8 cellular contexts compared by ENCODE assay signal in genomic region chr19:48325265-48325910, GRCh38. TPM values are rescaled to one million over a fixed set of nuclear protein-coding genes. Genes with fewer than 3 reads are reported as not detected.
DNase-seq lines count a peak whose midpoint lies in the region; ATAC-seq and TF ChIP-seq lines count a peak whose summit lies in the region.

Gene EMP3 (plus strand): TSS chr19:48325552. CDS start chr19:48326845, 1,293 bp downstream.

- H3K27me3 ChIP-seq in neuronal stem cell (ENCODE audit: control insufficient read depth in 3 of 3, insufficient read depth in 3 of 3, low read depth in 1 of 3, low read length in 3 of 3), result no peaks in the 10 kb centered on the region
- no peaks in the 10 kb centered on the region for H3K27me3 ChIP-seq in suprapubic skin

- H3K9me3 Mint-ChIP-seq in activated T-helper 1 cell treated with anti-CD3 and anti-CD28 coated beads, Interleukin-12 subunit alpha, Interleukin-12 subunit beta, Interleukin-2, Interleukin-4 antibody, amounts not matched to agents 30 ng/mL and 10 ng/mL and 1 ng/mL, durations not matched to agents 14 hours and 24 hours and 36 hours, result peaks cover 3% of the 10 kb centered on the region

- peaks cover 90% of the 10 kb centered on the region for H3K4me1 Mint-ChIP-seq in activated T-helper 1 cell treated with anti-CD3 and anti-CD28 coated beads, Interleukin-12 subunit alpha, Interleukin-12 subunit beta, Interleukin-2, Interleukin-4 antibody, amounts not matched to agents 30 ng/mL and 10 ng/mL and 1 ng/mL, durations not matched to agents 14 hours and 24 hours and 36 hours (ENCODE audit: low read depth)

- H3K79me1 ChIP-seq in neuronal stem cell (ENCODE audit: low read depth, low read length), result no peaks in the 10 kb centered on the region

- H2BK120ac ChIP-seq in neuronal stem cell (ENCODE audit: low read depth, low read length), result peak within 1 kb of the TSS; percentile 14

- no peak for TF ChIP-seq EP300 in suprapubic skin (IDR thresholded peaks at IDR 0.05)

- peaks cover 35% of the 10 kb centered on the region for H3K36me3 Mint-ChIP-seq in activated T-helper 1 cell treated with anti-CD3 and anti-CD28 coated beads, Interleukin-12 subunit alpha, Interleukin-12 subunit beta, Interleukin-2, Interleukin-4 antibody, amounts not matched to agents 30 ng/mL and 10 ng/mL and 1 ng/mL, durations not matched to agents 14 hours and 24 hours and 36 hours (ENCODE audit: low read depth)

- H3K4me1 ChIP-seq in neuronal stem cell (ENCODE audit: control insufficient read depth in 2 of 2, insufficient read depth in 1 of 2, low read depth in 1 of 2, low read length in 2 of 2) (peaks cover 6 to 14% of the 10 kb centered on the region in 2 donors), suprapubic skin (peaks cover 80% of the 10 kb centered on the region)

- no peak for ATAC-seq in HG03108 (IDR thresholded peaks at IDR 0.05; ENCODE audit: unreplicated experiment)

- peak within 1 kb of the TSS; percentile 91 for H2AFZ ChIP-seq in neuronal stem cell (ENCODE audit: low read length)

- H3K4ac ChIP-seq in neuronal stem cell (ENCODE audit: low read length), result no peak within 1 kb of the TSS

- no peak within 1 kb of the TSS for H4K8ac ChIP-seq in neuronal stem cell (ENCODE audit: low read depth, low read length)

- no peaks in the 10 kb centered on the region for H3K36me3 ChIP-seq in neuronal stem cell (replicated peaks in 1 of 2; ENCODE audit: control insufficient read depth in 2 of 2, insufficient read depth in 2 of 2, low read length in 2 of 2)
- H3K36me3 ChIP-seq in suprapubic skin, result peaks cover 2% of the 10 kb centered on the region

- H3K9me3 ChIP-seq in neuronal stem cell (replicated peaks in 1 of 2; ENCODE audit: control insufficient read depth in 2 of 2, insufficient read depth in 1 of 2, low read depth in 1 of 2, low read length in 2 of 2) (peaks cover 0 to 5% of the 10 kb centered on the region in 2 donors), suprapubic skin (no peaks in the 10 kb centered on the region)

- peak within 1 kb of the TSS; percentile 89 for H3K18ac ChIP-seq in neuronal stem cell (ENCODE audit: low read length)

- no peaks in the 10 kb centered on the region for H3K27me3 Mint-ChIP-seq in activated T-helper 1 cell treated with anti-CD3 and anti-CD28 coated beads, Interleukin-12 subunit alpha, Interleukin-12 subunit beta, Interleukin-2, Interleukin-4 antibody, amounts not matched to agents 30 ng/mL and 10 ng/mL and 1 ng/mL, durations not matched to agents 14 hours and 24 hours and 36 hours (ENCODE audit: insufficient read depth)

- intact Hi-C loops in activated T-helper 1 cell treated with anti-CD3 and anti-CD28 coated beads, Interleukin-12 subunit alpha, Interleukin-12 subunit beta, Interleukin-2, Interleukin-4 antibody, amounts not matched to agents 30 ng/mL and 10 ng/mL and 1 ng/mL, durations not matched to agents 14 hours and 24 hours and 36 hours (cut with micrococcal nuclease), result loop anchor here (5.0 to 10.0 kb wide), 4 partner anchors 389 to 721 kb away; partner anchors contain the start of genes BICRA, GYS1, MAMSTR and PPP1R15A

- H2AK5ac ChIP-seq in neuronal stem cell (ENCODE audit: low read depth, low read length), result peak within 1 kb of the TSS; percentile 36

- no peak for TF ChIP-seq CTCF in fibroblast of pulmonary artery (IDR thresholded peaks at IDR 0.05; ENCODE audit: low read length, missing control alignments)
- TF ChIP-seq CTCF in suprapubic skin (IDR thresholded peaks at IDR 0.05), result no peak

- H4K91ac ChIP-seq in neuronal stem cell (ENCODE audit: low read depth, low read length, poor library complexity), result no peak within 1 kb of the TSS

- H3K27ac ChIP-seq in neuronal stem cell (replicated peaks; ENCODE audit: low read length) (peak within 1 kb of the TSS; percentile 70), suprapubic skin (peak within 1 kb of the TSS; percentile 92)

- H2BK12ac ChIP-seq in neuronal stem cell (ENCODE audit: low read length), result no peak within 1 kb of the TSS

- H2BK5ac ChIP-seq in neuronal stem cell (ENCODE audit: low read length), result peak within 1 kb of the TSS; percentile 72

- peak within 1 kb of the TSS; percentile 89 for H3K4me3 Mint-ChIP-seq in activated T-helper 1 cell treated with anti-CD3 and anti-CD28 coated beads, Interleukin-12 subunit alpha, Interleukin-12 subunit beta, Interleukin-2, Interleukin-4 antibody, amounts not matched to agents 30 ng/mL and 10 ng/mL and 1 ng/mL, durations not matched to agents 14 hours and 24 hours and 36 hours

- no peak within 1 kb of the TSS for H3K23ac ChIP-seq in neuronal stem cell (ENCODE audit: low read depth, low read length, poor library complexity)

- no peak within 1 kb of the TSS for H3K9ac ChIP-seq in neuronal stem cell (ENCODE audit: low read depth, low read length, poor library complexity)

- peak within 1 kb of the TSS; percentile 92 for H3K4me3 ChIP-seq in fibroblast of pulmonary artery (replicated peaks; ENCODE audit: low read depth, low read length)
- H3K4me3 ChIP-seq in neuronal stem cell (ENCODE audit: low read length in 2 of 2), result peak within 1 kb of the TSS; percentile 19 to 58
- H3K4me3 ChIP-seq in suprapubic skin, result peak within 1 kb of the TSS; percentile 58

- no CpG with 5 or more reads among the region's 22 CpGs for WGBS in neuronal stem cell (ENCODE audit: extremely low coverage in 2 of 2, insufficient read length in 2 of 2, insufficient replicate concordance in 1 of 2), 2 donors
- 2% methylated on average over 22 of the region's 22 CpGs for WGBS in suprapubic skin

- peak within 1 kb of the TSS; percentile 56 for H3K4me2 ChIP-seq in neuronal stem cell (ENCODE audit: insufficient read depth, low read length, poor library complexity, severe bottlenecking)

- peak within 1 kb of the TSS; percentile 91 for H3K27ac Mint-ChIP-seq in activated T-helper 1 cell treated with anti-CD3 and anti-CD28 coated beads, Interleukin-12 subunit alpha, Interleukin-12 subunit beta, Interleukin-2, Interleukin-4 antibody, amounts not matched to agents 30 ng/mL and 10 ng/mL and 1 ng/mL, durations not matched to agents 14 hours and 24 hours and 36 hours

- peak in 1 of 2 donors; percentile 79 for TF ChIP-seq POLR2A in suprapubic skin (IDR thresholded peaks at IDR 0.05)

- peak within 1 kb of the TSS; percentile 1 for H2BK15ac ChIP-seq in neuronal stem cell (ENCODE audit: low read length)

- H3K14ac ChIP-seq in neuronal stem cell (ENCODE audit: low read length), result no peak within 1 kb of the TSS

- DNase-seq in NCI-H446 (lab: John Stamatoyannopoulos, UW), result peak; percentile 19 to 53
- no peak for DNase-seq in NCI-H446 treated with DMSO at 0.1 percent for 48 hours (lab: John Stamatoyannopoulos, UW)
- peak; percentile 96 for DNase-seq in RPMI7951 (ENCODE audit: low read depth)
- DNase-seq in activated T-helper 1 cell treated with anti-CD3 and anti-CD28 coated beads, Interleukin-12 subunit alpha, Interleukin-12 subunit beta, Interleukin-2, Interleukin-4 antibody, amounts not matched to agents 30 ng/mL and 10 ng/mL and 1 ng/mL, durations not matched to agents 14 hours and 24 hours and 36 hours (ENCODE audit: low spot score), result peak; percentile 81
- peak; percentile 94 for DNase-seq in fibroblast of pulmonary artery (ENCODE audit: low read depth)
- peak; percentile 54 for DNase-seq in neuronal stem cell (ENCODE audit: low spot score)
- DNase-seq in suprapubic skin (ENCODE audit: low spot score in 2 of 2), result peak; percentile 92

RNA-seq across cellular contexts. Expression of gene EMP3, which starts in this region (rescaled TPM):
- total RNA-seq in RPMI7951 (2014; rRNA removed; shearing (Covaris generic)), result 246 and 286 TPM in 2 replicates
- 249 and 253 TPM in 2 replicates for total RNA-seq in activated T-helper 1 cell treated with anti-CD3 and anti-CD28 coated beads, Interleukin-12 subunit alpha, Interleukin-12 subunit beta, Interleukin-2, Interleukin-4 antibody, amounts not matched to agents 30 ng/mL and 10 ng/mL and 1 ng/mL, durations not matched to agents 14 hours and 24 hours and 36 hours
- polyA plus RNA-seq in neuronal stem cell (2013, experiment 1 of 2), result 45.0 TPM
- polyA plus RNA-seq in neuronal stem cell (2013, experiment 2 of 2), result 46.0 TPM
- total RNA-seq in suprapubic skin, result 10 to 100 TPM in 3 of 4 donors, 1 to 10 TPM in 1; 9.3 to 22.5 (median 13.2) TPM

Comparison
In these comparisons a context has a peak if more than half of its experiments do, and no peak if none do; other contexts are left out.
1. RNA of gene EMP3 (total RNA-seq): 249 to 253 TPM in activated T-helper 1 cell treated with anti-CD3 and anti-CD28 coated beads, Interleukin-12 subunit alpha, Interleukin-12 subunit beta, Interleukin-2, Interleukin-4 antibody, amounts not matched to agents 30 ng/mL and 10 ng/mL and 1 ng/mL, durations not matched to agents 14 hours and 24 hours and 36 hours and 246 to 286 TPM in RPMI7951; 9.3 to 22.5 TPM in suprapubic skin; every median in the first group is over 10 times any median in the second.
2. H3K4me3 ChIP-seq: peak in every context shown above with its lines; median percentile 92 in fibroblast of pulmonary artery; 58 in suprapubic skin; 38 in neuronal stem cell.